Comparison of ENCODE assay signal across 9 cellular contexts in the genomic region with DNA sequence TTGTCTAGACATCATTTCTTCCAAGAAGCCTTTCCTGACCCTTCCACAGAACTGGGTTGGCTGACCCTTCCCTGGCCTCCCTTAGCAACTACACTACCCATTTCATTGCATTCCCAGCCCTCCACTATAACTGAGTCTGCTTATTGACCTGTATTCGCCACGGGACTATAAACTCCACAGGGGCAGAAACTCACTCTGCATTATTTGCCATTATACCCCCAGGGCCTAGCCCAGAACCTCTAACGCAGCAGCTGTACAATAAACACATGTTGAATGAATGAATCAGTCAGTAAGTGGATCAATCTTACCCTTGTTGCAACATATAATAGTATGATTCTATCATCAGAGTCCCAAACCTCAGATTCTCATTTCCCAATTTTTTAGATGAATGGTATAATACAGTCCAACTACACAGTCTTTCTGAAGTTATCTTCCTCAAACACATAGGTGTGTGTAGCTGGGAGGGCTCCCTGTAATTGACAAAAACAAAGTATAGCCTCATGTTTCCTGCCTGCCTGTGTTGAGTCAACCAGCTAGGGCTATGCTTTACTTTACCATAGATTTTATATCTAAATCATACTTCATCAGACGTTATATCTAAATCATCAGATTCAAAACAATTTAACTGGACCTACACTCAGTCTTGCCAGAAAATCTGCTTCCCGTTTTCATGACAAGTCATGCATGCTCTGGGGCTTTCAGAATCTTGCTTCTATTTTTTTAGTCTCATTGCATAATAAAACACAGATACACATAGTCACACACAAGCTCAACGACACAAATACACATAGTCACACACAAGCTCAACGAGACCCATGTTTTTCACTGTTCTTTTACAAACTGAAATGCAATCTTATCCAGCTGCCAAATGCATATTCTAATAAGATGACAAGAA.
A peak's percentile ranks its signal among the peaks of the same experiment; 100 is the strongest.
DNase-seq lines count a peak whose midpoint lies in the region; ATAC-seq and TF ChIP-seq lines count a peak whose summit lies in the region.
"Had no signal": no experiment of that assay in that cellular context is flagged by ENCODE, and none has a peak within 500 bp of the region (broad histone marks: within the 10 kb centered on the region; RNA-seq: fewer than 3 reads in every experiment).

No MANE protein-coding gene starts in this region.

- in situ Hi-C loops in KBM-7 (cut with MboI; ENCODE audit: low pct_unique_long_range_greater_than_20kb, low sequenced_read_pairs), result no loop called here

- WGBS in right cardiac atrium, result 49% methylated on average over 7 of the region's 7 CpGs
- 57 to 60% methylated on average over 7 of the region's 7 CpGs for WGBS in upper lobe of left lung, 2 donors

- no peaks in the 10 kb centered on the region for H3K36me3 ChIP-seq in upper lobe of left lung
- no peaks in the 10 kb centered on the region for H3K36me3 ChIP-seq in SJCRH30

- CTCF ChIA-PET in activated B cell treated with CpG ODN at 0.5 μM for 24 hours (lab: Charles Lee), result no interaction called here

- no peaks in the 10 kb centered on the region for H3K9me3 ChIP-seq in right cardiac atrium (ENCODE audit: control insufficient read depth, low read length)
- no peaks in the 10 kb centered on the region for H3K9me3 ChIP-seq in upper lobe of left lung
- no peaks in the 10 kb centered on the region for H3K9me3 ChIP-seq in SJCRH30 (replicated peaks)

- H3K27ac Mint-ChIP-seq in activated B cell treated with CpG ODN at 0.5 μM for 24 hours, result peak overlapping the region; percentile 79

- no peak for TF ChIP-seq EP300 in upper lobe of left lung (IDR thresholded peaks at IDR 0.05)

- peak; percentile 89 for ATAC-seq in activated B cell treated with CpG ODN at 0.5 μM for 24 hours (ENCODE audit: low read depth)
- ATAC-seq in right cardiac atrium, result peak; percentile 60 to 78
- peak in 1 of 2 donors; percentile 69 for ATAC-seq in upper lobe of left lung (ENCODE audit: low FRiP score in 2 of 2)
- ATAC-seq in HG02678 (IDR thresholded peaks at IDR 0.05; ENCODE audit: unreplicated experiment), result no peak
- no peak for ATAC-seq in HG02840 (IDR thresholded peaks at IDR 0.05; ENCODE audit: low FRiP score, unreplicated experiment)

- no peaks in the 10 kb centered on the region for H3K27me3 Mint-ChIP-seq in activated B cell treated with CpG ODN at 0.5 μM for 24 hours

- H3K27me3 ChIP-seq in right cardiac atrium (ENCODE audit: control insufficient read depth, insufficient read depth), result no peaks in the 10 kb centered on the region
- no peaks in the 10 kb centered on the region for H3K27me3 ChIP-seq in upper lobe of left lung
- H3K27me3 ChIP-seq in SJCRH30, result no peaks in the 10 kb centered on the region

- peak overlapping the region; percentile 53 for H3K4me3 Mint-ChIP-seq in activated B cell treated with CpG ODN at 0.5 μM for 24 hours

- intact Hi-C loops in activated B cell treated with CpG ODN at 0.5 μM for 24 hours (cut with micrococcal nuclease), result loop anchor here (1.0 to 5.0 kb wide), 3 partner anchors 107 to 1143 kb away; no protein-coding TSS in a partner anchor
- intact Hi-C loops in right cardiac atrium (cut with DNase I), result no loop called here

- H3K4me1 ChIP-seq in right cardiac atrium (ENCODE audit: control insufficient read depth, insufficient read depth, low read length), result no peaks in the 10 kb centered on the region
- H3K4me1 ChIP-seq in upper lobe of left lung, result no peaks in the 10 kb centered on the region
- H3K4me1 ChIP-seq in SJCRH30, result no peaks in the 10 kb centered on the region

- POLR2A ChIA-PET in activated B cell treated with CpG ODN at 0.5 μM for 24 hours (lab: Charles Lee), result no interaction called here

- peaks cover 28% of the 10 kb centered on the region for H3K4me1 Mint-ChIP-seq in activated B cell treated with CpG ODN at 0.5 μM for 24 hours

- peak; percentile 28 for DNase-seq in KBM-7
- no peak for DNase-seq in activated B cell treated with CpG ODN at 0.5 μM for 24 hours
- DNase-seq in right cardiac atrium, result peak in 2 of 3 donors; percentile 23 to 64
- no peak for DNase-seq in upper lobe of left lung
- DNase-seq in SJCRH30, result no peak
- DNase-seq: midbrain, NCI-H2081 had no signal

- TF ChIP-seq POLR2A in upper lobe of left lung (IDR thresholded peaks at IDR 0.05), result no peak

- no peaks in the 10 kb centered on the region for H3K9me3 Mint-ChIP-seq in activated B cell treated with CpG ODN at 0.5 μM for 24 hours

- TF ChIP-seq CTCF in activated B cell treated with CpG ODN at 0.5 μM for 24 hours (IDR thresholded peaks at IDR 0.05) (no peak), upper lobe of left lung (IDR thresholded peaks at IDR 0.05) (no peak)

- peak overlapping the region; percentile 50 for H3K27ac ChIP-seq in right cardiac atrium (ENCODE audit: low read length)
- H3K27ac ChIP-seq in upper lobe of left lung, result peak overlapping the region in 3 of 4 donors; percentile 27 to 34 (median 33)
- no peak overlapping the region for H3K27ac ChIP-seq in SJCRH30

- H3K36me3 Mint-ChIP-seq in activated B cell treated with CpG ODN at 0.5 μM for 24 hours (ENCODE audit: low read depth), result no peaks in the 10 kb centered on the region

- no peak overlapping the region for H3K4me3 ChIP-seq in right cardiac atrium (ENCODE audit: low read length)
- no peak overlapping the region for H3K4me3 ChIP-seq in upper lobe of left lung
- no peak overlapping the region for H3K4me3 ChIP-seq in SJCRH30

Comparison
In these comparisons a context has a peak if more than half of its experiments do, and no peak if none do; other contexts are left out.
1. DNase-seq: peak in KBM-7 (single experiment) and right cardiac atrium (2 of 3); none in activated B cell treated with CpG ODN at 0.5 μM for 24 hours (single experiment), upper lobe of left lung (0 of 2) and SJCRH30 (0 of 2).
2. ATAC-seq: peak in activated B cell treated with CpG ODN at 0.5 μM for 24 hours (single experiment) and right cardiac atrium (2 of 2); none in HG02678 (single experiment) and HG02840 (single experiment).